ENCODE assay signal across 8 cellular contexts in the genomic region with DNA sequence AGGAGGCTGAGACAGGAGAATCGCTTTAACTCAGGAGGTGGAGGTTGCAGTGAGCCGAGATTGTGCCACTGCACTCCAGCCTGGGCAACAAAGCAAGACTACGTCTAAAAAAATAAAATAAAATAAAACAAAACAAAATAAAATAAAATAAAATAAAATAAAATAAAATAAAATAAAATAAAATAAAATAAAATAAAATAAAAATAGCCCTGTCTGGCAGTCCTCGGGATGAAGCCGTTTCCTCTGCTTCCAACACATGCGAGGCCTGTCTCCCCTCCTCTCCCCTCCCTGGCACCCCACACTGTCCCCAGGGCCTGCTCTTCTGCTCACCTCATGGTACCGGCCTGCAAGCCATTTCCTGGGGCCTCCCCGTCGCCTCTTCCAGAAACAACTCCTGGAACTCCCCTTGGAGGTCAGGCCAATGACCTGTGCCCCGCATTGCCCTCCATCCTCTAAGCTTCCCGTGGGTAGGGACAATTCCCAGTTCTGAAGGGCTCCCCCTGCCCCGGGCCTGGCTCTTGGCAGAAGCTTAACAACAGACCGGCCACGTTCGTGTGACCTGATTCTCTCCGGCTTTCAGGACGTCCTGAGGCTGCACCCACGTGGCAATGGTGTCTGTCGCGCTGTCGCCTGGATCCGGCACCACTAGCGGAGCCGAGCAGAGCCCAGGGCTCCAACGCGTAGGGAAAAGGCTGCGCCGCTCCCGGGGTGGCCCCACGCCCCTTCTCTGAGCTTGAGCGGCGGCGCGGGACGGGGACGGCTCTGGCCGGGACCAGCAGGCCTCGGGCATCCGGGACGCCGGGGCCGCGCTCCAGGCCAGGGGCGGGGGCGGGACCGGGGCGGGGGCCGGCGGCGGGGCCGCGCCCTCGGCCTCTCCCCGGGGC. TPM values are rescaled to one million over a fixed set of nuclear protein-coding genes. Genes with fewer than 3 reads are reported as not detected.
DNase-seq lines count a peak whose midpoint lies in the region; ATAC-seq and TF ChIP-seq lines count a peak whose summit lies in the region.

No MANE protein-coding gene starts in this region.

- peak overlapping the region; percentile 32 to 51 for H3K4me3 ChIP-seq in uterus

- no peaks in the 10 kb centered on the region for H3K36me3 ChIP-seq in uterus

- H3K27ac Mint-ChIP-seq in activated CD4-positive, alpha-beta memory T cell treated with anti-CD3 and anti-CD28 coated beads for 36 hours: peak overlapping the region; percentile 80
- H3K27ac Mint-ChIP-seq in naive B cell: peak overlapping the region; percentile 87 to 99 (median 97)

- peaks cover 48% of the 10 kb centered on the region for H3K4me1 Mint-ChIP-seq in activated CD4-positive, alpha-beta memory T cell treated with anti-CD3 and anti-CD28 coated beads for 36 hours (ENCODE audit: low read depth)
- peaks cover 38 to 59% (median 59%) of the 10 kb centered on the region in 3 donors for H3K4me1 Mint-ChIP-seq in naive B cell

- H3K27me3 Mint-ChIP-seq in activated CD4-positive, alpha-beta memory T cell treated with anti-CD3 and anti-CD28 coated beads for 36 hours: peaks cover 4% of the 10 kb centered on the region
- H3K27me3 Mint-ChIP-seq in naive B cell: no peaks in the 10 kb centered on the region

- ATAC-seq in esophagus mucosa: peak; percentile 3
- peak; percentile 2 to 5 for ATAC-seq in naive B cell (ENCODE audit: low read depth in 2 of 2)
- ATAC-seq in GM21423 (IDR thresholded peaks at IDR 0.05; ENCODE audit: unreplicated experiment): no peak

- TF ChIP-seq POLR2A in uterus (IDR thresholded peaks at IDR 0.05): peak in 1 of 2 donors; percentile 43

- H3K27me3 ChIP-seq in uterus: no peaks in the 10 kb centered on the region

- H3K27ac ChIP-seq in uterus: peak overlapping the region; percentile 75 to 85

- peak; percentile 52 for DNase-seq in EL
- peak; percentile 61 for DNase-seq in HK-2 (ENCODE audit: unreplicated experiment)
- DNase-seq in activated CD4-positive, alpha-beta memory T cell treated with anti-CD3 and anti-CD28 coated beads for 36 hours: peak; percentile 55
- DNase-seq in naive B cell: peak; percentile 64
- peak; percentile 27 to 42 for DNase-seq in uterus
- no peak for DNase-seq in NCI-H128 (lab: John Stamatoyannopoulos, UW; ENCODE audit: unreplicated experiment)

- peak overlapping the region; percentile 84 for H3K4me3 Mint-ChIP-seq in activated CD4-positive, alpha-beta memory T cell treated with anti-CD3 and anti-CD28 coated beads for 36 hours
- H3K4me3 Mint-ChIP-seq in naive B cell: peak overlapping the region; percentile 80 to 95 (median 90)

- no peaks in the 10 kb centered on the region for H3K9me3 Mint-ChIP-seq in activated CD4-positive, alpha-beta memory T cell treated with anti-CD3 and anti-CD28 coated beads for 36 hours
- no peaks in the 10 kb centered on the region for H3K9me3 Mint-ChIP-seq in naive B cell

- intact Hi-C loops in activated CD4-positive, alpha-beta memory T cell treated with anti-CD3 and anti-CD28 coated beads for 36 hours (cut with micrococcal nuclease): no loop called here
- intact Hi-C loops in uterus (cut with DNase I; ENCODE audit: low total_unique reads): no loop called here

- peaks cover 0 to 4% of the 10 kb centered on the region in 2 donors for H3K4me1 ChIP-seq in uterus

- H3K36me3 Mint-ChIP-seq in activated CD4-positive, alpha-beta memory T cell treated with anti-CD3 and anti-CD28 coated beads for 36 hours: peaks cover 9% of the 10 kb centered on the region
- H3K36me3 Mint-ChIP-seq in naive B cell: no peaks in the 10 kb centered on the region

- POLR2A ChIA-PET in activated CD4-positive, alpha-beta memory T cell treated with anti-CD3 and anti-CD28 coated beads for 36 hours (lab: Charles Lee): interaction anchor here (0.7 to 1.6 kb wide), 4 partner anchors 9 to 157 kb away, joined by 3 to 5 read pairs (median 4); a partner anchor contains a TSS

- TF ChIP-seq CTCF in uterus (IDR thresholded peaks at IDR 0.05): no peak

- CTCF ChIA-PET in activated CD4-positive, alpha-beta memory T cell treated with anti-CD3 and anti-CD28 coated beads for 36 hours (lab: Charles Lee): interaction anchor here (1.4 to 3.0 kb wide), 2 partner anchors 30 to 69 kb away, joined by 3 to 12 read pairs; a partner anchor contains a TSS

- no peaks in the 10 kb centered on the region for H3K9me3 ChIP-seq in uterus

RNA-seq across cellular contexts. Expression of a gene that starts 0.5 kb away (rescaled TPM):
- total RNA-seq in activated CD4-positive, alpha-beta memory T cell treated with anti-CD3 and anti-CD28 coated beads for 36 hours: 10 to 100 TPM; 77.8 to 82.8 TPM
- total RNA-seq in esophagus mucosa: 6.7 TPM
- polyA plus RNA-seq in naive B cell (ENCODE audit: low read depth in 6 of 6): 10 to 100 TPM; 18.6 to 30.0 (median 21.3) TPM
- 10 to 100 TPM; 27.7 to 88.5 (median 41.7) TPM for total RNA-seq in uterus
